In the genomic region with DNA sequence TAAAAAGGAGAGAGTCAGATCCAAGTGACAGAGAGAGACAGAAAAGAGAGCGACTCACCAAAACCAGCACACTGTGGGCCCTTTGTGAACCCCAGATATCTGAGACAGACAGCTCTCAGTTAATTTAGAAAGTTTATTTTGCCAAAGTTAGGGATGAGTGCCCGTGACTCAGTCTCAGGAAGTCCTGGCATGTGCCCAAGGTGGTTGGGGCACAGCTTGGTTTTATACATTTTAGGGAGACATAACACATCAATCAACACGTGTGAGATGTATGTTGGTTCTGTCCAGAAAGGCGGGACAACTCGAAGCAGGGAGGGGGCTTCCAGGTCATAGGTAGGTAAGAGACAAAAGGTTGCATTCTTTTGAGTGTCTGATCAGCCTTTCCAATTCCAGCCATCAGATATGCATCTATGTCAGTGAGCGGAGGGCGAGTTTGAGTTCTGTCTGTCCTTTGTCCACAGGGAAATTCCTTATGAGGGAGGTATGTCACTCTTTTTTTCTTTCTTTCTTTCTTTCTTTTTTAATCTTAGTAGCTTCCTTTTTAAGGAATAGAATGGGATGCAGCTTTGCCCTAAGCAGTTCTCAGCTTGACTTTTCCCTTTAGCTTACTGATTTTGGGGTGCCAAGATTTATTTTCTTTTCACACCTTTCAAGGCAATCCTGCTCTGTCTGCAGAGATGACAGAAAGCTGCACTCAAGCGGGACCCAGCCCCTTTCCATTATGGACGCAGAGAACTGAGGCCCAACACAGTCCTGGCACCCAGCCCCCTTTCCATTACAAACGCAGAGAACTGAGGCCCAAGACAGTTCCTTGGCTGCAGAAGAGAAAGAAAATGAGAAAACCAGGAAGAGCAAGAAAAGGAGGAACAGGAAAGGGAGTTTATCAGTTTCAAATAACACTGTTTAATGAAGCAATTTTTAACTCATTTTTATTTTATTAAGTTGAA, we compare ENCODE assay signal across 22 cellular contexts. TPM values are rescaled to one million over a fixed set of nuclear protein-coding genes. Genes with fewer than 3 reads are reported as not detected.
DNase-seq lines count a peak whose midpoint lies in the region.
"Had no signal": no experiment of that assay in that cellular context is flagged by ENCODE, and none has a peak within 500 bp of the region (broad histone marks: within the 10 kb centered on the region; RNA-seq: fewer than 3 reads in every experiment).

No MANE protein-coding gene starts in this region.

- H3K9ac ChIP-seq in muscle layer of colon (ENCODE audit: low read length) = no peak overlapping the region
- H3K9ac ChIP-seq: neural progenitor cell had no signal

- DNase-seq in A172 (ENCODE audit: low spot score) (peak; percentile 41), HT1080 (ENCODE audit: low read depth) (peak; percentile 29), ecto neural progenitor cell (ENCODE audit: low spot score) (peak; percentile 28), putamen (ENCODE audit: low spot score) (no peak), NCI-H1105 treated with DMSO at 0.1 percent for 48 hours (lab: John Stamatoyannopoulos, UW) (no peak)
- no peak for DNase-seq in activated naive CD4-positive, alpha-beta T cell treated with Interleukin-2 at 50 U/mL for 16 hours
- no peak for DNase-seq in activated naive CD4-positive, alpha-beta T cell (lab: John Stamatoyannopoulos, UW)
- DNase-seq: activated CD8-positive, alpha-beta T cell treated with anti-CD3 and anti-CD28 coated beads, Interleukin-2, amount 10 ng/mL, durations not matched to agents 7 days and 5 days; activated naive CD8-positive, alpha-beta T cell treated with anti-CD3 and anti-CD28 coated beads, Interleukin-2, amount 50 U/mL, for 24 hours; CD4-positive, CD25-positive, alpha-beta regulatory T cell; DMS79; esophagus squamous epithelium; MM.1S; NCI-H187 treated with DMSO at 0.1 percent for 48 hours; NK-92 treated with Interleukin-12 subunit alpha and Interleukin-12 subunit beta, amount 100 ng/mL, for 24 hours; Right ventricle myocardium superior; stimulated activated naive B cell treated with anti-CD40 and anti-IgM and Interleukin-4, amounts not matched to agents 10 μg/mL and 1 μg/mL and 100 μg/mL, for 72 hours; WERI-Rb-1 had no signal

- H3K27ac ChIP-seq in muscle layer of colon (ENCODE audit: low read depth, low read length) = peak overlapping the region; percentile 85
- H3K27ac ChIP-seq: breast epithelium, esophagus squamous epithelium, neural progenitor cell, tibial nerve, WERI-Rb-1 had no signal

- no peak overlapping the region for H3K4me3 ChIP-seq in muscle layer of colon (ENCODE audit: low read depth in 1 of 2, low read length in 2 of 2)
- H3K4me3 ChIP-seq: breast epithelium, esophagus squamous epithelium, neural progenitor cell, tibial nerve had no signal

- no peaks in the 10 kb centered on the region for H3K36me3 ChIP-seq in muscle layer of colon (ENCODE audit: insufficient read depth, low read length)
- H3K36me3 ChIP-seq: breast epithelium, esophagus squamous epithelium, neural progenitor cell, tibial nerve, WERI-Rb-1 had no signal

- peaks cover 29% of the 10 kb centered on the region for H3K4me1 ChIP-seq in muscle layer of colon (ENCODE audit: insufficient read depth, low read length)
- H3K4me1 ChIP-seq: breast epithelium had no signal

- H3K27me3 ChIP-seq in muscle layer of colon (ENCODE audit: control insufficient read depth in 1 of 2, insufficient read depth in 2 of 2, low read length in 2 of 2) = no peaks in the 10 kb centered on the region
- H3K27me3 ChIP-seq: breast epithelium, esophagus squamous epithelium, neural progenitor cell, tibial nerve had no signal

- H3K9me3 ChIP-seq in muscle layer of colon (ENCODE audit: low read length) = no peaks in the 10 kb centered on the region
- H3K9me3 ChIP-seq: breast epithelium, esophagus squamous epithelium, tibial nerve had no signal

RNA-seq across cellular contexts. Expression of gene ATP11A, which starts 37.1 kb away (rescaled TPM):
- total RNA-seq in A172 (2014; rRNA removed; shearing (Covaris generic)) = 6.6 and 8.8 TPM in 2 replicates
- 5.0 and 7.7 TPM in 2 replicates for total RNA-seq in HT1080 (2014; rRNA removed; shearing (Covaris generic))
- 9.0 and 11.3 TPM in 2 replicates for polyA plus RNA-seq in HT1080 (2015; cell fraction: cytosol; rRNA removed)
- polyA plus RNA-seq in HT1080 (2015; cell fraction: nucleus; rRNA removed) = 18.7 and 20.4 TPM in 2 replicates

Comparison
In these comparisons a context has a peak if more than half of its experiments do, and no peak if none do; other contexts are left out.
1. DNase-seq: peak in A172 (single experiment), HT1080 (single experiment) and ecto neural progenitor cell (single experiment); none in putamen (single experiment), activated naive CD4-positive, alpha-beta T cell treated with Interleukin-2 at 50 U/mL for 16 hours (single experiment), activated naive CD4-positive, alpha-beta T cell (0 of 4) and NCI-H1105 treated with DMSO at 0.1 percent for 48 hours (single experiment).